In the genomic region with DNA sequence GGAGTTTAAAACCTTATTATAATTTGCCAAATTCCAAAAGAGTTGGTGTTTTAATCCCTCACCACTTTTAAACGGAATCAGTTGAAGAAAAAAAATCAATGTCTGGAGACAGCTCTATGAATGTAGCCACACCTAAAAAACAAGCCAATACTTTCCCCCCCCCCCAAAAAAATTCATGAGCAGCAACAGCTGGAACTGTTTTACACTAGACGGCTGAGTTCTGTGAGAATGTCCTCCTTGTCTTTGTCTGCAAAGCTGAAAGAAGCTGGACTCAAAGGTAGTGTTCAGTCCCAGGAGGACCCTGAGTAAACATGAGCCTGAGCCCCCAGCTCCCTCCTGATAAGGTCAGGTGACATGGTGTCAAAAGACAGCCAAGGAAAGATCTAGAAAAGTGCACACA, we compare ENCODE assay signal across 25 cellular contexts.
DNase-seq lines count a peak whose midpoint lies in the region; ATAC-seq and TF ChIP-seq lines count a peak whose summit lies in the region.
"Had no signal": no experiment of that assay in that cellular context is flagged by ENCODE, and none has a peak within 500 bp of the region (broad histone marks: within the 10 kb centered on the region; RNA-seq: fewer than 3 reads in every experiment).

No MANE protein-coding gene starts in this region.

- no peak overlapping the region for H3K27ac Mint-ChIP-seq in activated T-helper 1 cell treated with anti-CD3 and anti-CD28 coated beads, Interleukin-12 subunit alpha, Interleukin-12 subunit beta, Interleukin-2, Interleukin-4 antibody, amounts not matched to agents 30 ng/mL and 10 ng/mL and 1 ng/mL, durations not matched to agents 14 hours and 24 hours and 36 hours
- H3K27ac Mint-ChIP-seq: activated naive CD8-positive, alpha-beta T cell treated with anti-CD3 and anti-CD28 coated beads, Interleukin-2, amount 10 ng/mL, durations not matched to agents 7 days and 5 days had no signal

- H3K9me3 ChIP-seq in heart right ventricle (no peaks in the 10 kb centered on the region), muscle layer of duodenum (ENCODE audit: control insufficient read depth in 1 of 2, low read length in 2 of 2) (no peaks in the 10 kb centered on the region), upper lobe of right lung (no peaks in the 10 kb centered on the region)
- H3K9me3 ChIP-seq: left lung, MG63, mucosa of descending colon, neutrophil had no signal

- intact Hi-C loops in heart right ventricle (cut with DNase I) (loop anchor here in 7 of 10 donors (2.0 to 10.0 kb wide), 6 partner anchors 46 to 119 kb away; no protein-coding TSS in a partner anchor), left cardiac atrium (cut with DNase I) (loop anchor here in 1 of 2 donors (2.0 kb wide), 1 partner anchor 67 kb away; no protein-coding TSS in a partner anchor), upper lobe of right lung (cut with DNase I) (no loop called here)
- intact Hi-C loops in activated T-helper 1 cell treated with anti-CD3 and anti-CD28 coated beads, Interleukin-12 subunit alpha, Interleukin-12 subunit beta, Interleukin-2, Interleukin-4 antibody, amounts not matched to agents 30 ng/mL and 10 ng/mL and 1 ng/mL, durations not matched to agents 14 hours and 24 hours and 36 hours (cut with micrococcal nuclease): no loop called here

- TF ChIP-seq CTCF in heart right ventricle (IDR thresholded peaks at IDR 0.05): no peak
- TF ChIP-seq CTCF in coronary artery (IDR thresholded peaks at IDR 0.05): no peak
- no peak for TF ChIP-seq CTCF in upper lobe of right lung (IDR thresholded peaks at IDR 0.05)

- peaks cover 8 to 86% (median 70%) of the 10 kb centered on the region in 9 donors for H3K4me1 ChIP-seq in heart right ventricle
- peaks cover 0 to 16% of the 10 kb centered on the region in 2 donors for H3K4me1 ChIP-seq in muscle layer of duodenum (ENCODE audit: control insufficient read depth in 1 of 2, insufficient read depth in 2 of 2, low read length in 2 of 2)
- H3K4me1 ChIP-seq in upper lobe of right lung: no peaks in the 10 kb centered on the region

- ATAC-seq in heart right ventricle (no peak), left cardiac atrium (no peak), upper lobe of right lung (no peak), GM21528 (IDR thresholded peaks at IDR 0.05; ENCODE audit: low FRiP score, unreplicated experiment) (no peak)
- ATAC-seq: esophagus mucosa, mucosa of descending colon, WTC11 had no signal

- H3K4me3 ChIP-seq in heart right ventricle (peak overlapping the region in 3 of 10 donors; percentile 27 to 30 (median 27)), coronary artery (peak overlapping the region; percentile 0), muscle layer of duodenum (ENCODE audit: low read depth in 1 of 2, low read length in 2 of 2) (no peak overlapping the region), upper lobe of right lung (no peak overlapping the region)
- H3K4me3 ChIP-seq: MG63, mucosa of descending colon had no signal

- peak overlapping the region; percentile 38 to 91 (median 73) for H3K27ac ChIP-seq in heart right ventricle
- H3K27ac ChIP-seq in coronary artery: peak overlapping the region in 1 of 2 donors; percentile 3
- peak overlapping the region; percentile 45 for H3K27ac ChIP-seq in muscle layer of duodenum (ENCODE audit: low read length)
- H3K27ac ChIP-seq in upper lobe of right lung: peak overlapping the region; percentile 7
- H3K27ac ChIP-seq: neutrophil had no signal

- WGBS in heart right ventricle, 2 donors: 36 to 57% methylated on average over 2 of the region's 2 CpGs

- H3K27me3 Mint-ChIP-seq in activated T-helper 1 cell treated with anti-CD3 and anti-CD28 coated beads, Interleukin-12 subunit alpha, Interleukin-12 subunit beta, Interleukin-2, Interleukin-4 antibody, amounts not matched to agents 30 ng/mL and 10 ng/mL and 1 ng/mL, durations not matched to agents 14 hours and 24 hours and 36 hours (ENCODE audit: insufficient read depth): peaks cover 2% of the 10 kb centered on the region

- no peaks in the 10 kb centered on the region for H3K9me3 Mint-ChIP-seq in activated T-helper 1 cell treated with anti-CD3 and anti-CD28 coated beads, Interleukin-12 subunit alpha, Interleukin-12 subunit beta, Interleukin-2, Interleukin-4 antibody, amounts not matched to agents 30 ng/mL and 10 ng/mL and 1 ng/mL, durations not matched to agents 14 hours and 24 hours and 36 hours
- H3K9me3 Mint-ChIP-seq: activated naive CD8-positive, alpha-beta T cell treated with anti-CD3 and anti-CD28 coated beads, Interleukin-2, amount 10 ng/mL, durations not matched to agents 7 days and 5 days; WTC11 had no signal

- H3K36me3 ChIP-seq in heart right ventricle (no peaks in the 10 kb centered on the region), muscle layer of duodenum (ENCODE audit: control insufficient read depth in 1 of 2, insufficient read depth in 2 of 2, low read length in 2 of 2) (no peaks in the 10 kb centered on the region), upper lobe of right lung (no peaks in the 10 kb centered on the region)
- H3K36me3 ChIP-seq: left lung, MG63, neutrophil had no signal

- no peak overlapping the region for H3K4me3 Mint-ChIP-seq in activated T-helper 1 cell treated with anti-CD3 and anti-CD28 coated beads, Interleukin-12 subunit alpha, Interleukin-12 subunit beta, Interleukin-2, Interleukin-4 antibody, amounts not matched to agents 30 ng/mL and 10 ng/mL and 1 ng/mL, durations not matched to agents 14 hours and 24 hours and 36 hours
- H3K4me3 Mint-ChIP-seq: activated naive CD8-positive, alpha-beta T cell treated with anti-CD3 and anti-CD28 coated beads, Interleukin-2, amount 10 ng/mL, durations not matched to agents 7 days and 5 days; WTC11 had no signal

- H3K27me3 ChIP-seq in heart right ventricle: no peaks in the 10 kb centered on the region
- H3K27me3 ChIP-seq in muscle layer of duodenum (ENCODE audit: low read depth, low read length): no peaks in the 10 kb centered on the region
- H3K27me3 ChIP-seq in upper lobe of right lung: no peaks in the 10 kb centered on the region
- H3K27me3 ChIP-seq: left lung, MG63 had no signal

- DNase-seq in heart right ventricle (no peak), left cardiac atrium (no peak), coronary artery (ENCODE audit: low spot score) (no peak), upper lobe of right lung (no peak), HCEC 1CT (no peak)
- DNase-seq in activated T-helper 1 cell treated with anti-CD3 and anti-CD28 coated beads, Interleukin-12 subunit alpha, Interleukin-12 subunit beta, Interleukin-2, Interleukin-4 antibody, amounts not matched to agents 30 ng/mL and 10 ng/mL and 1 ng/mL, durations not matched to agents 14 hours and 24 hours and 36 hours (ENCODE audit: low spot score): no peak
- DNase-seq: ACHN; activated CD4-positive, alpha-beta T cell treated with anti-CD3 and anti-CD28 coated beads, Interleukin-2, amount 50 U/mL, for 48 hours; activated effector memory CD4-positive, alpha-beta T cell treated with Interleukin-2 at 50 U/mL for 16 hours; activated naive CD8-positive, alpha-beta T cell treated with anti-CD3 and anti-CD28 coated beads, Interleukin-2, amount 10 ng/mL, durations not matched to agents 7 days and 5 days; C1 segment of cervical spinal cord; Calu3; effector memory CD4-positive, alpha-beta T cell; glutamatergic neuron; left lung; MG63; mucosa of descending colon; NCI-H524 treated with DMSO at 0.1 percent for 48 hours; RPMI8226; T-helper 9 cell had no signal

- no peaks in the 10 kb centered on the region for H3K36me3 Mint-ChIP-seq in activated T-helper 1 cell treated with anti-CD3 and anti-CD28 coated beads, Interleukin-12 subunit alpha, Interleukin-12 subunit beta, Interleukin-2, Interleukin-4 antibody, amounts not matched to agents 30 ng/mL and 10 ng/mL and 1 ng/mL, durations not matched to agents 14 hours and 24 hours and 36 hours (ENCODE audit: low read depth)
- H3K36me3 Mint-ChIP-seq: activated naive CD8-positive, alpha-beta T cell treated with anti-CD3 and anti-CD28 coated beads, Interleukin-2, amount 10 ng/mL, durations not matched to agents 7 days and 5 days; WTC11 had no signal

- H3K4me1 Mint-ChIP-seq in activated T-helper 1 cell treated with anti-CD3 and anti-CD28 coated beads, Interleukin-12 subunit alpha, Interleukin-12 subunit beta, Interleukin-2, Interleukin-4 antibody, amounts not matched to agents 30 ng/mL and 10 ng/mL and 1 ng/mL, durations not matched to agents 14 hours and 24 hours and 36 hours (ENCODE audit: low read depth): no peaks in the 10 kb centered on the region
- H3K4me1 Mint-ChIP-seq: activated naive CD8-positive, alpha-beta T cell treated with anti-CD3 and anti-CD28 coated beads, Interleukin-2, amount 10 ng/mL, durations not matched to agents 7 days and 5 days had no signal

Comparison
In these comparisons a context has a peak if more than half of its experiments do, and no peak if none do; other contexts are left out.
1. intact Hi-C loops: an anchor here in heart right ventricle (2.0 to 10.0 kb wide); none called in upper lobe of right lung and activated T-helper 1 cell treated with anti-CD3 and anti-CD28 coated beads, Interleukin-12 subunit alpha, Interleukin-12 subunit beta, Interleukin-2, Interleukin-4 antibody, amounts not matched to agents 30 ng/mL and 10 ng/mL and 1 ng/mL, durations not matched to agents 14 hours and 24 hours and 36 hours.